1 cellular context compared by ENCODE assay signal in genomic region chr7:116395125-116395791, GRCh38.
TF ChIP-seq lines count a peak whose summit lies in the region.

No MANE protein-coding gene starts in this region.

TF ChIP-seq in K562, 482 proteins besides CTCF, POLR2A, EP300 and RAD21 (continued from another document):
- TF ChIP-seq, protein P1, sequence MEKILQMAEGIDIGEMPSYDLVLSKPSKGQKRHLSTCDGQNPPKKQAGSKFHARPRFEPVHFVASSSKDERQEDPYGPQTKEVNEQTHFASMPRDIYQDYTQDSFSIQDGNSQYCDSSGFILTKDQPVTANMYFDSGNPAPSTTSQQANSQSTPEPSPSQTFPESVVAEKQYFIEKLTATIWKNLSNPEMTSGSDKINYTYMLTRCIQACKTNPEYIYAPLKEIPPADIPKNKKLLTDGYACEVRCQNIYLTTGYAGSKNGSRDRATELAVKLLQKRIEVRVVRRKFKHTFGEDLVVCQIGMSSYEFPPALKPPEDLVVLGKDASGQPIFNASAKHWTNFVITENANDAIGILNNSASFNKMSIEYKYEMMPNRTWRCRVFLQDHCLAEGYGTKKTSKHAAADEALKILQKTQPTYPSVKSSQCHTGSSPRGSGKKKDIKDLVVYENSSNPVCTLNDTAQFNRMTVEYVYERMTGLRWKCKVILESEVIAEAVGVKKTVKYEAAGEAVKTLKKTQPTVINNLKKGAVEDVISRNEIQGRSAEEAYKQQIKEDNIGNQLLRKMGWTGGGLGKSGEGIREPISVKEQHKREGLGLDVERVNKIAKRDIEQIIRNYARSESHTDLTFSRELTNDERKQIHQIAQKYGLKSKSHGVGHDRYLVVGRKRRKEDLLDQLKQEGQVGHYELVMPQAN (IDR thresholded peaks at IDR 0.05; ENCODE audit: borderline replicate concordance): no peak
- TF ChIP-seq, protein P2, sequence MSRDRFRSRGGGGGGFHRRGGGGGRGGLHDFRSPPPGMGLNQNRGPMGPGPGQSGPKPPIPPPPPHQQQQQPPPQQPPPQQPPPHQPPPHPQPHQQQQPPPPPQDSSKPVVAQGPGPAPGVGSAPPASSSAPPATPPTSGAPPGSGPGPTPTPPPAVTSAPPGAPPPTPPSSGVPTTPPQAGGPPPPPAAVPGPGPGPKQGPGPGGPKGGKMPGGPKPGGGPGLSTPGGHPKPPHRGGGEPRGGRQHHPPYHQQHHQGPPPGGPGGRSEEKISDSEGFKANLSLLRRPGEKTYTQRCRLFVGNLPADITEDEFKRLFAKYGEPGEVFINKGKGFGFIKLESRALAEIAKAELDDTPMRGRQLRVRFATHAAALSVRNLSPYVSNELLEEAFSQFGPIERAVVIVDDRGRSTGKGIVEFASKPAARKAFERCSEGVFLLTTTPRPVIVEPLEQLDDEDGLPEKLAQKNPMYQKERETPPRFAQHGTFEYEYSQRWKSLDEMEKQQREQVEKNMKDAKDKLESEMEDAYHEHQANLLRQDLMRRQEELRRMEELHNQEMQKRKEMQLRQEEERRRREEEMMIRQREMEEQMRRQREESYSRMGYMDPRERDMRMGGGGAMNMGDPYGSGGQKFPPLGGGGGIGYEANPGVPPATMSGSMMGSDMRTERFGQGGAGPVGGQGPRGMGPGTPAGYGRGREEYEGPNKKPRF (IDR thresholded peaks at IDR 0.05; ENCODE audit: low read depth, low read length): no peak
- TF ChIP-seq PPARD (CRISPR knock-in tag; IDR thresholded peaks at IDR 0.05) (no peak), ZNF280A (IDR thresholded peaks at IDR 0.05; ENCODE audit: low read depth, partially characterized antibody) (no peak), GABPA (tag; conservative IDR thresholded peaks at IDR 0.05; ENCODE audit: low read depth) (no peak), SMAD2 (IDR thresholded peaks at IDR 0.05; ENCODE audit: low read depth, low read length) (no peak), NONO (IDR thresholded peaks at IDR 0.05; ENCODE audit: low read depth in 2 of 2, low read length in 1 of 2) (no peak), ZNF224 (CRISPR knock-in tag; IDR thresholded peaks at IDR 0.05) (no peak), TEAD4 (IDR thresholded peaks at IDR 0.05; ENCODE audit: low read length) (no peak), TEAD4 (CRISPR knock-in tag; IDR thresholded peaks at IDR 0.05; ENCODE audit: borderline replicate concordance) (no peak), MAX (CRISPR knock-in tag; IDR thresholded peaks at IDR 0.05) (no peak), CBX1 (IDR thresholded peaks at IDR 0.05; ENCODE audit: low read depth) (no peak)
